ENCODE assay signal across 39 cellular contexts in genomic region chr6:18182568-18182967, GRCh38.
"Had no signal": no experiment of that assay in that cellular context is flagged by ENCODE, and none has a peak within 500 bp of the region (broad histone marks: within the 10 kb centered on the region; RNA-seq: fewer than 3 reads in every experiment).

No MANE protein-coding gene starts in this region.

- H3K4me1 ChIP-seq: ascending aorta had no signal

- H3K27me3 Mint-ChIP-seq: activated CD4-positive, alpha-beta memory T cell treated with anti-CD3 and anti-CD28 coated beads, Interleukin-2, amount 10 ng/mL, durations not matched to agents 7 days and 5 days; activated CD4-positive, alpha-beta T cell treated with anti-CD3 and anti-CD28 coated beads for 36 hours; activated CD4-positive, alpha-beta T cell treated with anti-CD3 and anti-CD28 coated beads, Interleukin-2, amount 10 ng/mL, durations not matched to agents 7 days and 5 days; activated CD8-positive, alpha-beta memory T cell treated with anti-CD3 and anti-CD28 coated beads, Interleukin-2, amount 10 ng/mL, durations not matched to agents 7 days and 5 days; activated naive CD4-positive, alpha-beta T cell treated with anti-CD3 and anti-CD28 coated beads, Interleukin-2, amount 10 ng/mL, durations not matched to agents 7 days and 5 days; activated naive CD4-positive, alpha-beta T cell treated with anti-CD3 and anti-CD28 coated beads, Interleukin-2, amount 50 U/mL, for 24 hours; activated naive CD8-positive, alpha-beta T cell; activated naive CD8-positive, alpha-beta T cell treated with anti-CD3 and anti-CD28 coated beads, Interleukin-2, amount 10 ng/mL, durations not matched to agents 7 days and 5 days; activated naive CD8-positive, alpha-beta T cell treated with anti-CD3 and anti-CD28 coated beads, Interleukin-2, amount 50 U/mL, for 24 hours; activated T-cell treated with anti-CD3 and anti-CD28 coated beads, Interleukin-2, amount 50 U/mL, for 24 hours; brain; central memory CD8-positive, alpha-beta T cell had no signal

- H3K4me3 Mint-ChIP-seq: activated CD4-positive, alpha-beta memory T cell treated with anti-CD3 and anti-CD28 coated beads, Interleukin-2, amount 10 ng/mL, durations not matched to agents 7 days and 5 days; activated CD4-positive, alpha-beta T cell treated with anti-CD3 and anti-CD28 coated beads for 36 hours; activated CD4-positive, alpha-beta T cell treated with anti-CD3 and anti-CD28 coated beads, Interleukin-2, amount 10 ng/mL, durations not matched to agents 7 days and 5 days; activated CD8-positive, alpha-beta memory T cell treated with anti-CD3 and anti-CD28 coated beads, Interleukin-2, amount 10 ng/mL, durations not matched to agents 7 days and 5 days; activated CD8-positive, alpha-beta T cell treated with anti-CD3 and anti-CD28 coated beads, Interleukin-2, amount 10 ng/mL, durations not matched to agents 7 days and 5 days; activated naive CD4-positive, alpha-beta T cell treated with anti-CD3 and anti-CD28 coated beads, Interleukin-2, amount 10 ng/mL, durations not matched to agents 7 days and 5 days; activated naive CD4-positive, alpha-beta T cell treated with anti-CD3 and anti-CD28 coated beads, Interleukin-2, amount 50 U/mL, for 24 hours; activated naive CD8-positive, alpha-beta T cell; activated naive CD8-positive, alpha-beta T cell treated with anti-CD3 and anti-CD28 coated beads, Interleukin-2, amount 10 ng/mL, durations not matched to agents 7 days and 5 days; activated naive CD8-positive, alpha-beta T cell treated with anti-CD3 and anti-CD28 coated beads, Interleukin-2, amount 50 U/mL, for 24 hours; activated T-cell treated with anti-CD3 and anti-CD28 coated beads, Interleukin-2, amount 50 U/mL, for 24 hours; brain; central memory CD8-positive, alpha-beta T cell; T-helper 1 cell treated with Interleukin-12 subunit alpha and Interleukin-12 subunit beta and Interleukin-4 antibody, amounts not matched to agents 30 μg/mL and 1 μg/mL, for 36 hours; T-helper 2 cell treated with Interferon-gamma antibody and Interleukin-4, amounts not matched to agents 5 μg/mL and 100 μg/mL, for 36 hours had no signal

- H3K9me3 Mint-ChIP-seq: activated CD4-positive, alpha-beta memory T cell treated with anti-CD3 and anti-CD28 coated beads, Interleukin-2, amount 10 ng/mL, durations not matched to agents 7 days and 5 days; activated CD4-positive, alpha-beta T cell treated with anti-CD3 and anti-CD28 coated beads, Interleukin-2, amount 10 ng/mL, durations not matched to agents 7 days and 5 days; activated naive CD4-positive, alpha-beta T cell treated with anti-CD3 and anti-CD28 coated beads, Interleukin-2, amount 10 ng/mL, durations not matched to agents 7 days and 5 days; activated naive CD4-positive, alpha-beta T cell treated with anti-CD3 and anti-CD28 coated beads, Interleukin-2, amount 50 U/mL, for 24 hours; activated naive CD8-positive, alpha-beta T cell treated with anti-CD3 and anti-CD28 coated beads, Interleukin-2, amount 10 ng/mL, durations not matched to agents 7 days and 5 days; activated naive CD8-positive, alpha-beta T cell treated with anti-CD3 and anti-CD28 coated beads, Interleukin-2, amount 50 U/mL, for 24 hours; activated T-cell treated with anti-CD3 and anti-CD28 coated beads, Interleukin-2, amount 50 U/mL, for 24 hours; activated T-helper 2 cell treated with anti-CD3 and anti-CD28 coated beads, Interferon-gamma antibody, Interleukin-2, Interleukin-4, amounts not matched to agents 10 μg/mL and 5 μg/mL and 100 μg/mL, durations not matched to agents 14 hours and 24 hours and 36 hours; brain; central memory CD8-positive, alpha-beta T cell; T-helper 1 cell treated with Interleukin-12 subunit alpha and Interleukin-12 subunit beta and Interleukin-4 antibody, amounts not matched to agents 30 μg/mL and 1 μg/mL, for 36 hours; T-helper 2 cell treated with Interferon-gamma antibody and Interleukin-4, amounts not matched to agents 5 μg/mL and 100 μg/mL, for 36 hours had no signal

- H3K27me3 ChIP-seq: ascending aorta, cardiac muscle cell had no signal

- H3K4me3 ChIP-seq: ascending aorta, cardiac muscle cell had no signal

- H3K4me1 Mint-ChIP-seq: activated CD8-positive, alpha-beta memory T cell treated with anti-CD3 and anti-CD28 coated beads, Interleukin-2, amount 10 ng/mL, durations not matched to agents 7 days and 5 days; activated naive CD8-positive, alpha-beta T cell treated with anti-CD3 and anti-CD28 coated beads, Interleukin-2, amount 10 ng/mL, durations not matched to agents 7 days and 5 days; central memory CD8-positive, alpha-beta T cell had no signal

- H3K9me3 ChIP-seq: ascending aorta had no signal

- H3K36me3 ChIP-seq: cardiac muscle cell had no signal

- FAIRE-seq: bronchial epithelial cell, TTC549 had no signal

- ATAC-seq: activated CD4-positive, alpha-beta T cell treated with anti-CD3 and anti-CD28 coated beads for 36 hours; activated CD4-positive, CD25-positive, alpha-beta regulatory T cell treated with anti-CD3 and anti-CD28 coated beads, Interleukin-2, amount 50 U/mL, for 24 hours; activated CD8-positive, alpha-beta memory T cell treated with anti-CD3 and anti-CD28 coated beads, Interleukin-2, amount 10 ng/mL, durations not matched to agents 7 days and 5 days; activated CD8-positive, alpha-beta T cell treated with anti-CD3 and anti-CD28 coated beads, Interleukin-2, amount 10 ng/mL, durations not matched to agents 7 days and 5 days; activated naive CD8-positive, alpha-beta T cell treated with anti-CD3 and anti-CD28 coated beads, Interleukin-2, amount 50 U/mL, for 24 hours had no signal

- H3K27ac Mint-ChIP-seq: activated CD4-positive, alpha-beta memory T cell treated with anti-CD3 and anti-CD28 coated beads, Interleukin-2, amount 10 ng/mL, durations not matched to agents 7 days and 5 days; activated CD4-positive, alpha-beta T cell treated with anti-CD3 and anti-CD28 coated beads for 36 hours; activated CD4-positive, alpha-beta T cell treated with anti-CD3 and anti-CD28 coated beads, Interleukin-2, amount 10 ng/mL, durations not matched to agents 7 days and 5 days; activated CD8-positive, alpha-beta memory T cell treated with anti-CD3 and anti-CD28 coated beads, Interleukin-2, amount 10 ng/mL, durations not matched to agents 7 days and 5 days; activated CD8-positive, alpha-beta T cell treated with anti-CD3 and anti-CD28 coated beads, Interleukin-2, amount 10 ng/mL, durations not matched to agents 7 days and 5 days; activated naive CD4-positive, alpha-beta T cell treated with anti-CD3 and anti-CD28 coated beads, Interleukin-2, amount 10 ng/mL, durations not matched to agents 7 days and 5 days; activated naive CD4-positive, alpha-beta T cell treated with anti-CD3 and anti-CD28 coated beads, Interleukin-2, amount 50 U/mL, for 24 hours; activated naive CD8-positive, alpha-beta T cell; activated naive CD8-positive, alpha-beta T cell treated with anti-CD3 and anti-CD28 coated beads, Interleukin-2, amount 10 ng/mL, durations not matched to agents 7 days and 5 days; activated naive CD8-positive, alpha-beta T cell treated with anti-CD3 and anti-CD28 coated beads, Interleukin-2, amount 50 U/mL, for 24 hours; activated T-cell treated with anti-CD3 and anti-CD28 coated beads, Interleukin-2, amount 50 U/mL, for 24 hours; activated T-helper 2 cell treated with anti-CD3 and anti-CD28 coated beads, Interferon-gamma antibody, Interleukin-2, Interleukin-4, amounts not matched to agents 10 μg/mL and 5 μg/mL and 100 μg/mL, durations not matched to agents 14 hours and 24 hours and 36 hours; brain; T-helper 1 cell treated with Interleukin-12 subunit alpha and Interleukin-12 subunit beta and Interleukin-4 antibody, amounts not matched to agents 30 μg/mL and 1 μg/mL, for 36 hours; T-helper 2 cell treated with Interferon-gamma antibody and Interleukin-4, amounts not matched to agents 5 μg/mL and 100 μg/mL, for 36 hours had no signal

- DNase-seq: activated CD4-positive, alpha-beta memory T cell treated with anti-CD3 and anti-CD28 coated beads, Interleukin-2, amount 10 ng/mL, durations not matched to agents 7 days and 5 days; activated CD4-positive, alpha-beta T cell treated with anti-CD3 and anti-CD28 coated beads for 1 hour; activated CD4-positive, alpha-beta T cell treated with anti-CD3 and anti-CD28 coated beads for 36 hours; activated CD4-positive, alpha-beta T cell treated with anti-CD3 and anti-CD28 coated beads for 48 hours; activated CD4-positive, alpha-beta T cell treated with anti-CD3 and anti-CD28 coated beads, Interleukin-2, amount 10 ng/mL, durations not matched to agents 7 days and 5 days; activated CD4-positive, alpha-beta T cell treated with anti-CD3 and anti-CD28 coated beads, Interleukin-2, amount 50 U/mL, for 48 hours; activated CD4-positive, CD25-positive, alpha-beta regulatory T cell; activated CD8-positive, alpha-beta memory T cell treated with anti-CD3 and anti-CD28 coated beads for 24 hours; activated CD8-positive, alpha-beta memory T cell treated with anti-CD3 and anti-CD28 coated beads, Interleukin-2, amount 10 ng/mL, durations not matched to agents 7 days and 5 days; activated CD8-positive, alpha-beta memory T cell treated with anti-CD3 and anti-CD28 coated beads, Interleukin-2, amount 50 U/mL, for 48 hours; activated CD8-positive, alpha-beta T cell treated with anti-CD3 and anti-CD28 coated beads, Interleukin-2, amount 10 ng/mL, durations not matched to agents 7 days and 5 days; activated effector memory CD4-positive, alpha-beta T cell treated with Interleukin-2 at 50 U/mL for 16 hours; activated gamma-delta T cell; activated naive CD4-positive, alpha-beta T cell treated with anti-CD3 and anti-CD28 coated beads, Interleukin-2, amount 10 ng/mL, durations not matched to agents 7 days and 5 days; activated naive CD4-positive, alpha-beta T cell treated with Interleukin-2 at 50 U/mL for 16 hours; activated naive CD8-positive, alpha-beta T cell treated with anti-CD3 and anti-CD28 coated beads, Interleukin-2, amount 10 ng/mL, durations not matched to agents 7 days and 5 days; activated naive CD8-positive, alpha-beta T cell treated with anti-CD3 and anti-CD28 coated beads, Interleukin-2, amount 50 U/mL, for 24 hours; activated T-cell treated with anti-CD3 and anti-CD28 coated beads, Interleukin-2, amount 50 U/mL, for 24 hours; activated T-cell treated with anti-CD3 and anti-CD28 coated beads, Interleukin-2, amount 50 U/mL, for 48 hours; amygdala; anterior cingulate cortex; caudate nucleus; cerebellar nuclear complex; T-helper 1 cell; T-helper 2 cell; T-helper 9 cell had no signal

- H3K27ac ChIP-seq: ascending aorta, cardiac muscle cell, VCaP had no signal
